8 cellular contexts compared by ENCODE assay signal in genomic region chr1:113940365-113941244, GRCh38. TPM values are rescaled to one million over a fixed set of nuclear protein-coding genes. Genes with fewer than 3 reads are reported as not detected.
DNase-seq lines count a peak whose midpoint lies in the region; ATAC-seq and TF ChIP-seq lines count a peak whose summit lies in the region.

No MANE protein-coding gene starts in this region.

- intact Hi-C loops in spleen (cut with DNase I; ENCODE audit: low total_unique reads) (no loop called here), lower leg skin (cut with DNase I; ENCODE audit: low total_unique reads) (no loop called here)

- peak; percentile 68 for DNase-seq in KBM-7
- DNase-seq in activated T-cell treated with anti-CD3 and anti-CD28 coated beads, Interleukin-2, amount 50 U/mL, for 72 hours, result peak; percentile 70 to 73
- DNase-seq in spleen, result no peak
- no peak for DNase-seq in lower leg skin (ENCODE audit: low spot score in 2 of 2)
- no peak for DNase-seq in midbrain (lab: John Stamatoyannopoulos, UW)
- DNase-seq in GM03348 (ENCODE audit: low spot score), result no peak

- peaks cover 0 to 2% of the 10 kb centered on the region in 2 donors for H3K9me3 Mint-ChIP-seq in activated T-cell treated with anti-CD3 and anti-CD28 coated beads, Interleukin-2, amount 50 U/mL, for 72 hours

- peak overlapping the region in 1 of 8 donors; percentile 31 for H3K4me3 ChIP-seq in spleen
- no peak overlapping the region for H3K4me3 ChIP-seq in lower leg skin (ENCODE audit: low read depth, poor library complexity, severe bottlenecking)

- H3K27ac Mint-ChIP-seq in activated T-cell treated with anti-CD3 and anti-CD28 coated beads, Interleukin-2, amount 50 U/mL, for 72 hours, result peak overlapping the region; percentile 90

- in situ Hi-C loops in KBM-7 (cut with MboI; ENCODE audit: low pct_unique_long_range_greater_than_20kb, low sequenced_read_pairs), result no loop called here

- TF ChIP-seq CTCF in spleen (IDR thresholded peaks at IDR 0.05 in 8 of 11, conservative IDR thresholded peaks at IDR 0.05 in 3 of 11), result no peak
- no peak for TF ChIP-seq CTCF in lower leg skin (IDR thresholded peaks at IDR 0.05)

- peaks cover 10 to 99% (median 67%) of the 10 kb centered on the region in 6 donors for H3K4me1 ChIP-seq in spleen

- peak overlapping the region; percentile 81 to 92 for H3K4me3 Mint-ChIP-seq in activated T-cell treated with anti-CD3 and anti-CD28 coated beads, Interleukin-2, amount 50 U/mL, for 72 hours

- no peaks in the 10 kb centered on the region for H3K27me3 Mint-ChIP-seq in activated T-cell treated with anti-CD3 and anti-CD28 coated beads, Interleukin-2, amount 50 U/mL, for 72 hours (ENCODE audit: low read depth)

- ATAC-seq in GM18909 (IDR thresholded peaks at IDR 0.05; ENCODE audit: poor library complexity, unreplicated experiment), result peak; percentile 79
- ATAC-seq in activated T-cell treated with anti-CD3 and anti-CD28 coated beads, Interleukin-2, amount 50 U/mL, for 72 hours (replicated peaks in 1 of 2), result peak; percentile 82 to 85
- ATAC-seq in GM21360 (IDR thresholded peaks at IDR 0.05; ENCODE audit: unreplicated experiment), result no peak

- peak overlapping the region in 7 of 8 donors; percentile 48 to 83 (median 55) for H3K27ac ChIP-seq in spleen

- WGBS in spleen, 5 donors, result 39 to 54% (median 45%) methylated on average over 16 of the region's 16 CpGs
- 79 to 82% methylated on average over 16 of the region's 16 CpGs for WGBS in lower leg skin, 2 donors

- TF ChIP-seq POLR2A in spleen (IDR thresholded peaks at IDR 0.05), result no peak
- TF ChIP-seq POLR2A in lower leg skin (IDR thresholded peaks at IDR 0.05), result no peak

- peaks cover 85% of the 10 kb centered on the region for H3K4me1 Mint-ChIP-seq in activated T-cell treated with anti-CD3 and anti-CD28 coated beads, Interleukin-2, amount 50 U/mL, for 72 hours (ENCODE audit: low read depth)

- H3K36me3 Mint-ChIP-seq in activated T-cell treated with anti-CD3 and anti-CD28 coated beads, Interleukin-2, amount 50 U/mL, for 72 hours (ENCODE audit: insufficient read depth in 2 of 2), result peaks cover 15 to 29% of the 10 kb centered on the region in 2 donors

- peaks cover 0 to 46% (median 21%) of the 10 kb centered on the region in 6 donors for H3K36me3 ChIP-seq in spleen

- H3K27me3 ChIP-seq in spleen (replicated peaks in 1 of 7), result no peaks in the 10 kb centered on the region

- no peaks in the 10 kb centered on the region for H3K9me3 ChIP-seq in spleen

RNA-seq across cellular contexts. Expression of gene HIPK1, which starts 11.5 kb away (rescaled TPM):
- 10 to 100 TPM; 74.4 to 75.6 TPM for total RNA-seq in activated T-cell treated with anti-CD3 and anti-CD28 coated beads, Interleukin-2, amount 50 U/mL, for 72 hours
- total RNA-seq in spleen (10 to 100 TPM; 62.5 to 92.3 (median 76.5) TPM), lower leg skin (10 to 100 TPM; 47.6 to 58.3 (median 54.5) TPM)
- 10 to 100 TPM in 1 of 3 donors, 1 to 10 TPM in 2; 7.1 to 10.4 (median 7.2) TPM for polyA plus RNA-seq in spleen

RNA-seq across cellular contexts. Expression of gene DCLRE1B, which starts 35.5 kb away (rescaled TPM):
- 10 to 100 TPM; 13.8 to 17.8 TPM for total RNA-seq in activated T-cell treated with anti-CD3 and anti-CD28 coated beads, Interleukin-2, amount 50 U/mL, for 72 hours
- total RNA-seq in spleen (10 to 100 TPM in 1 of 7 donors, 1 to 10 TPM in 6; 6.7 to 10.5 (median 8.0) TPM), lower leg skin (1 to 10 TPM; 2.1 to 4.4 (median 3.5) TPM)
- polyA plus RNA-seq in spleen, result 1 to 10 TPM; 1.9 to 3.5 (median 2.4) TPM

RNA-seq across cellular contexts. Expression of gene AP4B1, which starts 36.0 kb away (rescaled TPM):
- total RNA-seq in activated T-cell treated with anti-CD3 and anti-CD28 coated beads, Interleukin-2, amount 50 U/mL, for 72 hours, result 10 to 100 TPM; 50.5 to 68.8 TPM
- total RNA-seq in spleen (10 to 100 TPM; 23.9 to 58.0 (median 33.1) TPM), lower leg skin (10 to 100 TPM in 1 of 4 donors, 1 to 10 TPM in 3; 5.3 to 19.1 (median 5.9) TPM)
- 10 to 100 TPM; 24.9 to 52.3 (median 27.5) TPM for polyA plus RNA-seq in spleen

RNA-seq across cellular contexts. Expression of gene OLFML3, which starts 38.7 kb away (rescaled TPM):
- 1 to 10 TPM in 1 of 2 donors, under 1 TPM in 1; 0.90 to 1.0 TPM for total RNA-seq in activated T-cell treated with anti-CD3 and anti-CD28 coated beads, Interleukin-2, amount 50 U/mL, for 72 hours
- total RNA-seq in spleen (10 to 100 TPM in 1 of 7 donors, 1 to 10 TPM in 6; 1.2 to 10.9 (median 6.6) TPM), lower leg skin (10 to 100 TPM in 2 of 4 donors, 1 to 10 TPM in 2; 3.7 to 57.9 (median 15.9) TPM)
- polyA plus RNA-seq in spleen, result 1 to 10 TPM; 2.6 to 6.1 (median 3.8) TPM

RNA-seq across cellular contexts. Expression of gene BCL2L15, which starts 53.2 kb away (rescaled TPM):
- 1 to 10 TPM; 1.3 to 1.7 TPM for total RNA-seq in activated T-cell treated with anti-CD3 and anti-CD28 coated beads, Interleukin-2, amount 50 U/mL, for 72 hours
- 1 to 10 TPM; 1.5 to 7.1 (median 2.2) TPM for total RNA-seq in spleen
- polyA plus RNA-seq in spleen, result under 1 TPM; 0.64 to 0.83 (median 0.67) TPM
- 10 to 100 TPM in 1 of 4 donors, 1 to 10 TPM in 1, under 1 TPM in 1, not detected in 1; 0.17 to 86.4 (median 1.4) TPM for total RNA-seq in lower leg skin

Comparison
In these comparisons a context has a peak if more than half of its experiments do, and no peak if none do; other contexts are left out.
1. DNase-seq: peak in KBM-7 (single experiment) and activated T-cell treated with anti-CD3 and anti-CD28 coated beads, Interleukin-2, amount 50 U/mL, for 72 hours (2 of 2); none in spleen (single experiment), lower leg skin (0 of 2), midbrain (single experiment) and GM03348 (single experiment).